Comparison of ENCODE assay signal across 1 cellular context in the genomic region with DNA sequence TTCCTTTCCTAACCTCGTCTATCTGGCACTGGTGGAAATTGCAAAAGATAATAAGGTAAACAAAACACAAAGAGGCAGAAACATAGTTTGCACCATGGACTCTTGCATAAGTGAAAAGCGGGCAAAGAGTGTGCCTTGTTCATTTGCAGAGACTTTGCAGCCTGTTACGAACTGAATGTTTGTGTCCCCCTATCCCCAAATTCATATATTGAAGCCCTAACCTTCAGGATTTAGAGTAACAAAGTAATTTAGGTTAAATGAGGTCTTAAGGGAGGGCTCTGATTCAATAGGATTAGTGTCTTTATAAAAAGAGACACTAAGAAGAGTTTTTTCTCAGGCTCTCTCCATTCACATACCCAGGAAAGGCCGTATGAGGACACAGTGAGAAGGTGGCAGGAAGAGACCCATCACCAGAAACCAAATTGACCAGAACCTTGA.
TF ChIP-seq lines count a peak whose summit lies in the region.

No MANE protein-coding gene starts in this region.

TF ChIP-seq in HepG2, 621 proteins besides CTCF, POLR2A, EP300 and RAD21 (continued from another document and continues in another):
- TF ChIP-seq, protein P1, sequence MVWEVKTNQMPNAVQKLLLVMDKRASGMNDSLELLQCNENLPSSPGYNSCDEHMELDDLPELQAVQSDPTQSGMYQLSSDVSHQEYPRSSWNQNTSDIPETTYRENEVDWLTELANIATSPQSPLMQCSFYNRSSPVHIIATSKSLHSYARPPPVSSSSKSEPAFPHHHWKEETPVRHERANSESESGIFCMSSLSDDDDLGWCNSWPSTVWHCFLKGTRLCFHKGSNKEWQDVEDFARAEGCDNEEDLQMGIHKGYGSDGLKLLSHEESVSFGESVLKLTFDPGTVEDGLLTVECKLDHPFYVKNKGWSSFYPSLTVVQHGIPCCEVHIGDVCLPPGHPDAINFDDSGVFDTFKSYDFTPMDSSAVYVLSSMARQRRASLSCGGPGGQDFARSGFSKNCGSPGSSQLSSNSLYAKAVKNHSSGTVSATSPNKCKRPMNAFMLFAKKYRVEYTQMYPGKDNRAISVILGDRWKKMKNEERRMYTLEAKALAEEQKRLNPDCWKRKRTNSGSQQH (CRISPR knock-in tag; IDR thresholded peaks at IDR 0.05; ENCODE audit: low read depth): peak; percentile 87; the same call in 1 of the 2 replicates
- TF ChIP-seq, protein P2, sequence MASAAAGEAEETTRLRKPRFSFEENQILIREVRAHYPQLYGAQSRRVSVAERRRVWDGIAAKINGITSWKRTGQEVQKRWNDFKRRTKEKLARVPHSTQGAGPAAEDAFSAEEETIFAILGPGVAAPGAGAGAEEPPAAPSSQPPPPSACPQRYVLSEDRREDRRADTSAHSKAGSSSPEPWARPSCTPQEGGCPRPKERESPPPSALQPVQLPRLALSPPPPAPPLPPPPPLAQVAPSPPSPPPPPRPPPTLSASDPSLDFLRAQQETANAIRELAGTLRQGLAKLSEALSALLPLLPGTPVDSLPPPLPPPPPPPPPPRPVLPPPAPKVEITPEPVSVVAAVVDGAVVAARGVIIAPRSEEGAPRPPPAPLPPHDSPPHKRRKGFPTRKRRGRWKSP (CRISPR knock-in tag; IDR thresholded peaks at IDR 0.05): peak; percentile 64; the same call in 1 of the 2 replicates
- TF ChIP-seq CBX5 (CRISPR knock-in tag; IDR thresholded peaks at IDR 0.05; ENCODE audit: borderline replicate concordance) (no peak), NR2F6 (IDR thresholded peaks at IDR 0.05) (peak; percentile 34; the same call in 1 of the 2 replicates), NR2F6 (CRISPR knock-in tag; IDR thresholded peaks at IDR 0.05) (peak; percentile 64), GATA4 (IDR thresholded peaks at IDR 0.05; ENCODE audit: borderline replicate concordance, low read depth) (0 out of 2 replicates have a peak, but pooled peaks have one; percentile 35), ESRRA (CRISPR knock-in tag; IDR thresholded peaks at IDR 0.05; ENCODE audit: low read depth) (no peak; the same call in 1 of the 2 replicates), KDM3A (CRISPR knock-in tag; IDR thresholded peaks at IDR 0.05; ENCODE audit: low read depth) (peak; percentile 41; the same call in 1 of the 2 replicates), RXRA (CRISPR knock-in tag; IDR thresholded peaks at IDR 0.05) (peak; percentile 44; the same call in 1 of the 2 replicates), ZNF557 (CRISPR knock-in tag; IDR thresholded peaks at IDR 0.05) (no peak), SKI (IDR thresholded peaks at IDR 0.05; ENCODE audit: partially characterized antibody) (peak; percentile 46), KLF9 (CRISPR knock-in tag; IDR thresholded peaks at IDR 0.05; ENCODE audit: low read depth) (no peak), ZNF879 (CRISPR knock-in tag; IDR thresholded peaks at IDR 0.05) (no peak), RBM22 (optimal IDR thresholded peaks at IDR 0.05; ENCODE audit: low read length) (no peak), NONO (IDR thresholded peaks at IDR 0.05) (no peak), NONO (CRISPR knock-in tag; conservative IDR thresholded peaks at IDR 0.05) (0 out of 2 replicates have a peak, but pooled peaks have one; percentile 49), RORA (CRISPR knock-in tag; IDR thresholded peaks at IDR 0.05) (no peak), SRSF4 (IDR thresholded peaks at IDR 0.05; ENCODE audit: low read depth, low read length, poor library complexity, severe bottlenecking) (no peak), SALL1 (CRISPR knock-in tag; IDR thresholded peaks at IDR 0.05) (peak; percentile 81; the same call in 1 of the 2 replicates), HOXA3 (CRISPR knock-in tag; IDR thresholded peaks at IDR 0.05) (peak; percentile 41; the same call in 1 of the 2 replicates), FOXK1 (CRISPR knock-in tag; IDR thresholded peaks at IDR 0.05; ENCODE audit: borderline replicate concordance, low read depth) (peak; percentile 86; the same call in 1 of the 2 replicates), FOXA3 (CRISPR knock-in tag; IDR thresholded peaks at IDR 0.05) (peak; percentile 91), NAIF1 (CRISPR knock-in tag; IDR thresholded peaks at IDR 0.05; ENCODE audit: borderline replicate concordance) (no peak), KDM5B (CRISPR knock-in tag; IDR thresholded peaks at IDR 0.05; ENCODE audit: borderline replicate concordance) (no peak), NKX3-1 (CRISPR knock-in tag; IDR thresholded peaks at IDR 0.05) (0 out of 2 replicates have a peak, but pooled peaks have one; percentile 62), ZNF567 (CRISPR knock-in tag; IDR thresholded peaks at IDR 0.05; ENCODE audit: borderline replicate concordance) (no peak), ASH2L (IDR thresholded peaks at IDR 0.05; ENCODE audit: insufficient read length, low read depth, low read length) (peak; percentile 86), FOSL1 (CRISPR knock-in tag; IDR thresholded peaks at IDR 0.05; ENCODE audit: borderline replicate concordance) (peak; percentile 43; the same call in 1 of the 2 replicates)
- TF ChIP-seq, protein P3, sequence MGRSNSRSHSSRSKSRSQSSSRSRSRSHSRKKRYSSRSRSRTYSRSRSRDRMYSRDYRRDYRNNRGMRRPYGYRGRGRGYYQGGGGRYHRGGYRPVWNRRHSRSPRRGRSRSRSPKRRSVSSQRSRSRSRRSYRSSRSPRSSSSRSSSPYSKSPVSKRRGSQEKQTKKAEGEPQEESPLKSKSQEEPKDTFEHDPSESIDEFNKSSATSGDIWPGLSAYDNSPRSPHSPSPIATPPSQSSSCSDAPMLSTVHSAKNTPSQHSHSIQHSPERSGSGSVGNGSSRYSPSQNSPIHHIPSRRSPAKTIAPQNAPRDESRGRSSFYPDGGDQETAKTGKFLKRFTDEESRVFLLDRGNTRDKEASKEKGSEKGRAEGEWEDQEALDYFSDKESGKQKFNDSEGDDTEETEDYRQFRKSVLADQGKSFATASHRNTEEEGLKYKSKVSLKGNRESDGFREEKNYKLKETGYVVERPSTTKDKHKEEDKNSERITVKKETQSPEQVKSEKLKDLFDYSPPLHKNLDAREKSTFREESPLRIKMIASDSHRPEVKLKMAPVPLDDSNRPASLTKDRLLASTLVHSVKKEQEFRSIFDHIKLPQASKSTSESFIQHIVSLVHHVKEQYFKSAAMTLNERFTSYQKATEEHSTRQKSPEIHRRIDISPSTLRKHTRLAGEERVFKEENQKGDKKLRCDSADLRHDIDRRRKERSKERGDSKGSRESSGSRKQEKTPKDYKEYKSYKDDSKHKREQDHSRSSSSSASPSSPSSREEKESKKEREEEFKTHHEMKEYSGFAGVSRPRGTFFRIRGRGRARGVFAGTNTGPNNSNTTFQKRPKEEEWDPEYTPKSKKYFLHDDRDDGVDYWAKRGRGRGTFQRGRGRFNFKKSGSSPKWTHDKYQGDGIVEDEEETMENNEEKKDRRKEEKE (IDR thresholded peaks at IDR 0.05): no peak
- TF ChIP-seq, protein P4, sequence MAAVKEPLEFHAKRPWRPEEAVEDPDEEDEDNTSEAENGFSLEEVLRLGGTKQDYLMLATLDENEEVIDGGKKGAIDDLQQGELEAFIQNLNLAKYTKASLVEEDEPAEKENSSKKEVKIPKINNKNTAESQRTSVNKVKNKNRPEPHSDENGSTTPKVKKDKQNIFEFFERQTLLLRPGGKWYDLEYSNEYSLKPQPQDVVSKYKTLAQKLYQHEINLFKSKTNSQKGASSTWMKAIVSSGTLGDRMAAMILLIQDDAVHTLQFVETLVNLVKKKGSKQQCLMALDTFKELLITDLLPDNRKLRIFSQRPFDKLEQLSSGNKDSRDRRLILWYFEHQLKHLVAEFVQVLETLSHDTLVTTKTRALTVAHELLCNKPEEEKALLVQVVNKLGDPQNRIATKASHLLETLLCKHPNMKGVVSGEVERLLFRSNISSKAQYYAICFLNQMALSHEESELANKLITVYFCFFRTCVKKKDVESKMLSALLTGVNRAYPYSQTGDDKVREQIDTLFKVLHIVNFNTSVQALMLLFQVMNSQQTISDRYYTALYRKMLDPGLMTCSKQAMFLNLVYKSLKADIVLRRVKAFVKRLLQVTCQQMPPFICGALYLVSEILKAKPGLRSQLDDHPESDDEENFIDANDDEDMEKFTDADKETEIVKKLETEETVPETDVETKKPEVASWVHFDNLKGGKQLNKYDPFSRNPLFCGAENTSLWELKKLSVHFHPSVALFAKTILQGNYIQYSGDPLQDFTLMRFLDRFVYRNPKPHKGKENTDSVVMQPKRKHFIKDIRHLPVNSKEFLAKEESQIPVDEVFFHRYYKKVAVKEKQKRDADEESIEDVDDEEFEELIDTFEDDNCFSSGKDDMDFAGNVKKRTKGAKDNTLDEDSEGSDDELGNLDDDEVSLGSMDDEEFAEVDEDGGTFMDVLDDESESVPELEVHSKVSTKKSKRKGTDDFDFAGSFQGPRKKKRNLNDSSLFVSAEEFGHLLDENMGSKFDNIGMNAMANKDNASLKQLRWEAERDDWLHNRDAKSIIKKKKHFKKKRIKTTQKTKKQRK (IDR thresholded peaks at IDR 0.05; ENCODE audit: low read length): no peak
- TF ChIP-seq, protein P5, sequence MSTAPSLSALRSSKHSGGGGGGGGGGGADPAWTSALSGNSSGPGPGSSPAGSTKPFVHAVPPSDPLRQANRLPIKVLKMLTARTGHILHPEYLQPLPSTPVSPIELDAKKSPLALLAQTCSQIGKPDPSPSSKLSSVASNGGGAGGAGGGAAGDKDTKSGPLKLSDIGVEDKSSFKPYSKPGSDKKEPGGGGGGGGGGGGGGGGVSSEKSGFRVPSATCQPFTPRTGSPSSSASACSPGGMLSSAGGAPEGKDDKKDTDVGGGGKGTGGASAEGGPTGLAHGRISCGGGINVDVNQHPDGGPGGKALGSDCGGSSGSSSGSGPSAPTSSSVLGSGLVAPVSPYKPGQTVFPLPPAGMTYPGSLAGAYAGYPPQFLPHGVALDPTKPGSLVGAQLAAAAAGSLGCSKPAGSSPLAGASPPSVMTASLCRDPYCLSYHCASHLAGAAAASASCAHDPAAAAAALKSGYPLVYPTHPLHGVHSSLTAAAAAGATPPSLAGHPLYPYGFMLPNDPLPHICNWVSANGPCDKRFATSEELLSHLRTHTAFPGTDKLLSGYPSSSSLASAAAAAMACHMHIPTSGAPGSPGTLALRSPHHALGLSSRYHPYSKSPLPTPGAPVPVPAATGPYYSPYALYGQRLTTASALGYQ (CRISPR knock-in tag; IDR thresholded peaks at IDR 0.05): no peak; the same call in 1 of the 2 replicates
- TF ChIP-seq, protein P6, sequence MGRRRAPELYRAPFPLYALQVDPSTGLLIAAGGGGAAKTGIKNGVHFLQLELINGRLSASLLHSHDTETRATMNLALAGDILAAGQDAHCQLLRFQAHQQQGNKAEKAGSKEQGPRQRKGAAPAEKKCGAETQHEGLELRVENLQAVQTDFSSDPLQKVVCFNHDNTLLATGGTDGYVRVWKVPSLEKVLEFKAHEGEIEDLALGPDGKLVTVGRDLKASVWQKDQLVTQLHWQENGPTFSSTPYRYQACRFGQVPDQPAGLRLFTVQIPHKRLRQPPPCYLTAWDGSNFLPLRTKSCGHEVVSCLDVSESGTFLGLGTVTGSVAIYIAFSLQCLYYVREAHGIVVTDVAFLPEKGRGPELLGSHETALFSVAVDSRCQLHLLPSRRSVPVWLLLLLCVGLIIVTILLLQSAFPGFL (CRISPR knock-in tag; IDR thresholded peaks at IDR 0.05): no peak
- TF ChIP-seq, protein P7, sequence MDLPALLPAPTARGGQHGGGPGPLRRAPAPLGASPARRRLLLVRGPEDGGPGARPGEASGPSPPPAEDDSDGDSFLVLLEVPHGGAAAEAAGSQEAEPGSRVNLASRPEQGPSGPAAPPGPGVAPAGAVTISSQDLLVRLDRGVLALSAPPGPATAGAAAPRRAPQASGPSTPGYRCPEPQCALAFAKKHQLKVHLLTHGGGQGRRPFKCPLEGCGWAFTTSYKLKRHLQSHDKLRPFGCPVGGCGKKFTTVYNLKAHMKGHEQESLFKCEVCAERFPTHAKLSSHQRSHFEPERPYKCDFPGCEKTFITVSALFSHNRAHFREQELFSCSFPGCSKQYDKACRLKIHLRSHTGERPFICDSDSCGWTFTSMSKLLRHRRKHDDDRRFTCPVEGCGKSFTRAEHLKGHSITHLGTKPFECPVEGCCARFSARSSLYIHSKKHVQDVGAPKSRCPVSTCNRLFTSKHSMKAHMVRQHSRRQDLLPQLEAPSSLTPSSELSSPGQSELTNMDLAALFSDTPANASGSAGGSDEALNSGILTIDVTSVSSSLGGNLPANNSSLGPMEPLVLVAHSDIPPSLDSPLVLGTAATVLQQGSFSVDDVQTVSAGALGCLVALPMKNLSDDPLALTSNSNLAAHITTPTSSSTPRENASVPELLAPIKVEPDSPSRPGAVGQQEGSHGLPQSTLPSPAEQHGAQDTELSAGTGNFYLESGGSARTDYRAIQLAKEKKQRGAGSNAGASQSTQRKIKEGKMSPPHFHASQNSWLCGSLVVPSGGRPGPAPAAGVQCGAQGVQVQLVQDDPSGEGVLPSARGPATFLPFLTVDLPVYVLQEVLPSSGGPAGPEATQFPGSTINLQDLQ (CRISPR knock-in tag; IDR thresholded peaks at IDR 0.05): no peak
- TF ChIP-seq, protein P8, sequence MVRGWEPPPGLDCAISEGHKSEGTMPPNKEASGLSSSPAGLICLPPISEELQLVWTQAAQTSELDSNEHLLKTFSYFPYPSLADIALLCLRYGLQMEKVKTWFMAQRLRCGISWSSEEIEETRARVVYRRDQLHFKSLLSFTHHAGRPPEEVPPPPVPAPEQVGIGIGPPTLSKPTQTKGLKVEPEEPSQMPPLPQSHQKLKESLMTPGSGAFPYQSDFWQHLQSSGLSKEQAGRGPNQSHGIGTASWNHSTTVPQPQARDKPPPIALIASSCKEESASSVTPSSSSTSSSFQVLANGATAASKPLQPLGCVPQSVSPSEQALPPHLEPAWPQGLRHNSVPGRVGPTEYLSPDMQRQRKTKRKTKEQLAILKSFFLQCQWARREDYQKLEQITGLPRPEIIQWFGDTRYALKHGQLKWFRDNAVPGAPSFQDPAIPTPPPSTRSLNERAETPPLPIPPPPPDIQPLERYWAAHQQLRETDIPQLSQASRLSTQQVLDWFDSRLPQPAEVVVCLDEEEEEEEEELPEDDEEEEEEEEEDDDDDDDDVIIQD (CRISPR knock-in tag; IDR thresholded peaks at IDR 0.05; ENCODE audit: low read depth): peak; percentile 85
- TF ChIP-seq, protein P9, sequence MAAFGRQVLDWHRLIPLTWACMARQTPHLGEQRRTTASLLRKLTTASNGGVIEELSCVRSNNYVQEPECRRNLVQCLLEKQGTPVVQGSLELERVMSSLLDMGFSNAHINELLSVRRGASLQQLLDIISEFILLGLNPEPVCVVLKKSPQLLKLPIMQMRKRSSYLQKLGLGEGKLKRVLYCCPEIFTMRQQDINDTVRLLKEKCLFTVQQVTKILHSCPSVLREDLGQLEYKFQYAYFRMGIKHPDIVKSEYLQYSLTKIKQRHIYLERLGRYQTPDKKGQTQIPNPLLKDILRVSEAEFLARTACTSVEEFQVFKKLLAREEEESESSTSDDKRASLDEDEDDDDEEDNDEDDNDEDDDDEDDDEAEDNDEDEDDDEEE (CRISPR knock-in tag; IDR thresholded peaks at IDR 0.05): no peak
- TF ChIP-seq, protein P10, sequence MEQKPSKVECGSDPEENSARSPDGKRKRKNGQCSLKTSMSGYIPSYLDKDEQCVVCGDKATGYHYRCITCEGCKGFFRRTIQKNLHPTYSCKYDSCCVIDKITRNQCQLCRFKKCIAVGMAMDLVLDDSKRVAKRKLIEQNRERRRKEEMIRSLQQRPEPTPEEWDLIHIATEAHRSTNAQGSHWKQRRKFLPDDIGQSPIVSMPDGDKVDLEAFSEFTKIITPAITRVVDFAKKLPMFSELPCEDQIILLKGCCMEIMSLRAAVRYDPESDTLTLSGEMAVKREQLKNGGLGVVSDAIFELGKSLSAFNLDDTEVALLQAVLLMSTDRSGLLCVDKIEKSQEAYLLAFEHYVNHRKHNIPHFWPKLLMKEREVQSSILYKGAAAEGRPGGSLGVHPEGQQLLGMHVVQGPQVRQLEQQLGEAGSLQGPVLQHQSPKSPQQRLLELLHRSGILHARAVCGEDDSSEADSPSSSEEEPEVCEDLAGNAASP (CRISPR knock-in tag; IDR thresholded peaks at IDR 0.05; ENCODE audit: borderline replicate concordance): peak; percentile 96
- TF ChIP-seq, protein P11, sequence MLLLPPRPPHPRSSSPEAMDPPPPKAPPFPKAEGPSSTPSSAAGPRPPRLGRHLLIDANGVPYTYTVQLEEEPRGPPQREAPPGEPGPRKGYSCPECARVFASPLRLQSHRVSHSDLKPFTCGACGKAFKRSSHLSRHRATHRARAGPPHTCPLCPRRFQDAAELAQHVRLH (CRISPR knock-in tag; IDR thresholded peaks at IDR 0.05; ENCODE audit: borderline replicate concordance, low read depth): peak; percentile 38; the same call in 1 of the 2 replicates
